ENCODE assay signal across 9 cellular contexts in the genomic region with DNA sequence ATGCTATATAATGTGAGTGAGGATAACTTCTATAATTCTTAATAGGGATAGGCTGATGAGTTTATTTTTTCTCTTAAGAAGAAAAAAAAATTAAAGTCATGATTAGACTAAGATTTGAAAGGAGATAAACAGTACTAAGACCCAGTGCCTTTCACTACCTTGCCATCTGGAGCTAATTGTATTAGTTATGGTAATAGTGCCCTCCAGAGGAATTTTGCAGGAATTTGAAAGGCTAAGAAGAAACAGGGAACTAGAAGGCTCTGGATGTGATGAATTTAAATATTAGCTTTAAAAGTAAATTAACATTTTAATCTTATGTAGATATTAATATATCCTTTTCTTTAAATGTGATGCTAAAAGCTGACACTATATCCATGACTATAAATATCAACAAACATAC. TPM values are rescaled to one million over a fixed set of nuclear protein-coding genes. Genes with fewer than 3 reads are reported as not detected.
A peak's percentile ranks its signal among the peaks of the same experiment; 100 is the strongest.
DNase-seq lines count a peak whose midpoint lies in the region; ATAC-seq and TF ChIP-seq lines count a peak whose summit lies in the region.
"Had no signal": no experiment of that assay in that cellular context is flagged by ENCODE, and none has a peak within 500 bp of the region (broad histone marks: within the 10 kb centered on the region; RNA-seq: fewer than 3 reads in every experiment).

No MANE protein-coding gene starts in this region.

- POLR2A ChIA-PET in SK-N-SH (lab: Yijun Ruan, JAX): no interaction called here
- POLR2A ChIA-PET in naive thymus-derived CD8-positive, alpha-beta T cell (lab: Charles Lee): no interaction called here

- H3K4me1 ChIP-seq in SK-N-SH (ENCODE audit: control insufficient read depth in 1 of 2, insufficient read depth in 2 of 2, low read depth in 1 of 2, low read length in 1 of 2): no peaks in the 10 kb centered on the region

- TF ChIP-seq CTCF in SK-N-SH (IDR thresholded peaks at IDR 0.05): peak; percentile 61

- H3K27me3 ChIP-seq in SK-N-SH (ENCODE audit: insufficient read depth): no peaks in the 10 kb centered on the region; the same call in 1 of the 2 replicates

- H3F3A ChIP-seq in SK-N-SH (replicated peaks; ENCODE audit: insufficient read depth): peaks cover 5% of the 10 kb centered on the region

- no peak overlapping the region for H3K9ac ChIP-seq in SK-N-SH

- H3K79me2 ChIP-seq in SK-N-SH (ENCODE audit: insufficient read depth): no peaks in the 10 kb centered on the region

- no peak overlapping the region; a peak in 1 of 4 replicates for H3K27ac ChIP-seq in SK-N-SH (ENCODE audit: low read depth in 2 of 2, low read length in 1 of 2)

- H2AFZ ChIP-seq in SK-N-SH (ENCODE audit: low read depth): no peak overlapping the region

- no peak overlapping the region for H3K4me3 Mint-ChIP-seq in naive thymus-derived CD8-positive, alpha-beta T cell
- H3K4me3 Mint-ChIP-seq: stimulated activated naive CD8-positive, alpha-beta T cell treated with anti-CD3 and anti-CD28 coated beads, Interleukin-15, Interleukin-2, amounts not matched to agents 100 ng/mL and 50 ng/mL, for 24 hours had no signal

- no peak overlapping the region for H3K27ac Mint-ChIP-seq in naive thymus-derived CD8-positive, alpha-beta T cell
- H3K27ac Mint-ChIP-seq: stimulated activated naive CD8-positive, alpha-beta T cell treated with anti-CD3 and anti-CD28 coated beads, Interleukin-15, Interleukin-2, amounts not matched to agents 100 ng/mL and 50 ng/mL, for 24 hours had no signal

- peak; percentile 86 for DNase-seq in DMS53 (lab: John Stamatoyannopoulos, UW)
- DNase-seq in M059J (ENCODE audit: low read depth): peak; percentile 46
- DNase-seq in SK-N-SH: peak; percentile 1
- peak; percentile 26 for DNase-seq in iPS-NIHi11 (ENCODE audit: low spot score)
- DNase-seq in naive thymus-derived CD8-positive, alpha-beta T cell: no peak

- no peaks in the 10 kb centered on the region for H3K9me3 ChIP-seq in SK-N-SH

- no peak overlapping the region for H3K4me2 ChIP-seq in SK-N-SH

- no peaks in the 10 kb centered on the region for H4K20me1 ChIP-seq in SK-N-SH (ENCODE audit: insufficient read depth)

- TF ChIP-seq RAD21 in SK-N-SH (IDR thresholded peaks at IDR 0.05; ENCODE audit: low read length): peak; percentile 47

- no peak for TF ChIP-seq EP300 in SK-N-SH (IDR thresholded peaks at IDR 0.05; ENCODE audit: borderline replicate concordance in 1 of 2, low read depth in 1 of 2, low read length in 1 of 2)

- H3K27me3 Mint-ChIP-seq in naive thymus-derived CD8-positive, alpha-beta T cell: no peaks in the 10 kb centered on the region
- H3K27me3 Mint-ChIP-seq: stimulated activated naive CD8-positive, alpha-beta T cell treated with anti-CD3 and anti-CD28 coated beads, Interleukin-15, Interleukin-2, amounts not matched to agents 100 ng/mL and 50 ng/mL, for 24 hours had no signal

- H3K9me2 ChIP-seq in SK-N-SH: no peaks in the 10 kb centered on the region

- H3K36me3 ChIP-seq in SK-N-SH (replicated peaks in 1 of 2; ENCODE audit: control insufficient read depth in 1 of 2, insufficient read depth in 2 of 2, low read length in 1 of 2): no peaks in the 10 kb centered on the region

- CTCF ChIA-PET in SK-N-SH (lab: Yijun Ruan, JAX): interaction anchor here (1.0 to 1.7 kb wide), 2 partner anchors 25 to 65 kb away, joined by 4 to 5 read pairs; no protein-coding TSS in a partner anchor

- H3K4me3 ChIP-seq in SK-N-SH (ENCODE audit: low read depth in 2 of 2, low read length in 1 of 2): no peak overlapping the region

- no peaks in the 10 kb centered on the region for H3K36me3 Mint-ChIP-seq in naive thymus-derived CD8-positive, alpha-beta T cell

- H3K4me1 Mint-ChIP-seq in naive thymus-derived CD8-positive, alpha-beta T cell: no peaks in the 10 kb centered on the region

- ATAC-seq in HG03045 (IDR thresholded peaks at IDR 0.05; ENCODE audit: unreplicated experiment) (no peak), GM21381 (IDR thresholded peaks at IDR 0.05; ENCODE audit: unreplicated experiment) (no peak), HG02678 (IDR thresholded peaks at IDR 0.05; ENCODE audit: unreplicated experiment) (no peak)
- no peak for ATAC-seq in naive thymus-derived CD8-positive, alpha-beta T cell

- H3K9me3 Mint-ChIP-seq in naive thymus-derived CD8-positive, alpha-beta T cell: peaks cover 0 to 6% (median 0%) of the 10 kb centered on the region in 9 donors
- H3K9me3 Mint-ChIP-seq: stimulated activated naive CD8-positive, alpha-beta T cell treated with anti-CD3 and anti-CD28 coated beads, Interleukin-15, Interleukin-2, amounts not matched to agents 100 ng/mL and 50 ng/mL, for 24 hours had no signal

TF ChIP-seq in SK-N-SH, 30 proteins besides CTCF, POLR2A, EP300 and RAD21:
- TF ChIP-seq ELF1 (IDR thresholded peaks at IDR 0.05) (no peak), TEAD4 (IDR thresholded peaks at IDR 0.05; ENCODE audit: borderline replicate concordance, insufficient read depth) (no peak), RFX5 (IDR thresholded peaks at IDR 0.05; ENCODE audit: low read length) (no peak), TAF1 (IDR thresholded peaks at IDR 0.05; ENCODE audit: borderline replicate concordance, low read depth, low read length) (no peak), SMC3 (IDR thresholded peaks at IDR 0.05; ENCODE audit: low read depth, low read length) (peak; percentile 34), FOXM1 (IDR thresholded peaks at IDR 0.05; ENCODE audit: low read depth) (no peak), REST (IDR thresholded peaks at IDR 0.05; ENCODE audit: low read depth, low read length) (no peak), FOXJ3 (CRISPR knock-in tag; IDR thresholded peaks at IDR 0.05) (no peak), TCF12 (IDR thresholded peaks at IDR 0.05) (peak; percentile 50), GABPA (IDR thresholded peaks at IDR 0.05; ENCODE audit: low read depth) (no peak), MXI1 (IDR thresholded peaks at IDR 0.05; ENCODE audit: low read depth, low read length) (no peak), SIN3A (IDR thresholded peaks at IDR 0.05; ENCODE audit: borderline replicate concordance, low read depth, low read length) (no peak), FOSL2 (IDR thresholded peaks at IDR 0.05; ENCODE audit: borderline replicate concordance, low read depth) (no peak), POLR2AphosphoS5 (IDR thresholded peaks at IDR 0.05; ENCODE audit: low read depth, low read length) (no peak)
- TF ChIP-seq, protein P1, sequence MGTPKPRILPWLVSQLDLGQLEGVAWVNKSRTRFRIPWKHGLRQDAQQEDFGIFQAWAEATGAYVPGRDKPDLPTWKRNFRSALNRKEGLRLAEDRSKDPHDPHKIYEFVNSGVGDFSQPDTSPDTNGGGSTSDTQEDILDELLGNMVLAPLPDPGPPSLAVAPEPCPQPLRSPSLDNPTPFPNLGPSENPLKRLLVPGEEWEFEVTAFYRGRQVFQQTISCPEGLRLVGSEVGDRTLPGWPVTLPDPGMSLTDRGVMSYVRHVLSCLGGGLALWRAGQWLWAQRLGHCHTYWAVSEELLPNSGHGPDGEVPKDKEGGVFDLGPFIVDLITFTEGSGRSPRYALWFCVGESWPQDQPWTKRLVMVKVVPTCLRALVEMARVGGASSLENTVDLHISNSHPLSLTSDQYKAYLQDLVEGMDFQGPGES (IDR thresholded peaks at IDR 0.05; ENCODE audit: low read depth, low read length): no peak
- TF ChIP-seq, protein P2, sequence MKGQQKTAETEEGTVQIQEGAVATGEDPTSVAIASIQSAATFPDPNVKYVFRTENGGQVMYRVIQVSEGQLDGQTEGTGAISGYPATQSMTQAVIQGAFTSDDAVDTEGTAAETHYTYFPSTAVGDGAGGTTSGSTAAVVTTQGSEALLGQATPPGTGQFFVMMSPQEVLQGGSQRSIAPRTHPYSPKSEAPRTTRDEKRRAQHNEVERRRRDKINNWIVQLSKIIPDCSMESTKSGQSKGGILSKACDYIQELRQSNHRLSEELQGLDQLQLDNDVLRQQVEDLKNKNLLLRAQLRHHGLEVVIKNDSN (IDR thresholded peaks at IDR 0.05; ENCODE audit: borderline replicate concordance, low read depth): no peak
TF ChIP-seq in SK-N-SH: peak in this region for 2.

RNA-seq across cellular contexts. Expression of gene PIK3C2G, which starts 36.6 kb away (rescaled TPM):
- total RNA-seq in M059J (2014; rRNA removed; shearing (Covaris generic)): 0.02 TPM in 1 of 2 replicates, not detected in the other
- polyA plus RNA-seq in SK-N-SH (2012; rRNA removed): 0.02 and 0.08 TPM in 2 replicates
- polyA plus RNA-seq in SK-N-SH (2012; cell fraction: cytosol; rRNA removed): 0.10 and 0.15 TPM in 2 replicates
- 0.15 and 0.61 TPM in 2 replicates for polyA plus RNA-seq in SK-N-SH (2012; cell fraction: nucleus; rRNA removed)
- total RNA-seq in naive thymus-derived CD8-positive, alpha-beta T cell: not detected
- polyA plus RNA-seq in naive thymus-derived CD8-positive, alpha-beta T cell: not detected

Comparison
In these comparisons a context has a peak if more than half of its experiments do, and no peak if none do; other contexts are left out.
1. DNase-seq: peak in DMS53 (single experiment), M059J (single experiment), SK-N-SH (single experiment) and iPS-NIHi11 (single experiment); none in naive thymus-derived CD8-positive, alpha-beta T cell (0 of 10).